8 cellular contexts compared by ENCODE assay signal in genomic region chr5:74865799-74866652, GRCh38. TPM values are rescaled to one million over a fixed set of nuclear protein-coding genes. Genes with fewer than 3 reads are reported as not detected.
A peak's percentile ranks its signal among the peaks of the same experiment; 100 is the strongest.
DNase-seq lines count a peak whose midpoint lies in the region; ATAC-seq and TF ChIP-seq lines count a peak whose summit lies in the region.

Gene FAM169A, minus strand, starts transcription at chr5:74866387. Its CDS starts 24,711 bp downstream, at chr5:74841676.

- TF ChIP-seq CTCF in WERI-Rb-1 (IDR thresholded peaks at IDR 0.05; ENCODE audit: low read depth, low read length) (0 out of 2 replicates have a peak, but pooled peaks have one; percentile 10), cardiac fibroblast (IDR thresholded peaks at IDR 0.05; ENCODE audit: low read depth, low read length) (no peak)

- H3K9me3 ChIP-seq in HUES64 (ENCODE audit: insufficient read depth, low read depth, low read length) (no peaks in the 10 kb centered on the region), WERI-Rb-1 (ENCODE audit: severe bottlenecking) (no peaks in the 10 kb centered on the region)

- H3K9ac ChIP-seq in HUES64 (ENCODE audit: low read depth, low read length): peak within 1 kb of the TSS; percentile 90

- ATAC-seq in HG02970 (IDR thresholded peaks at IDR 0.05; ENCODE audit: low FRiP score, unreplicated experiment): no peak

- H3K27ac ChIP-seq in HUES64 (ENCODE audit: low read depth, low read length): peak within 1 kb of the TSS; percentile 98
- H3K27ac ChIP-seq in WERI-Rb-1: peak within 1 kb of the TSS; percentile 82
- H3K27ac ChIP-seq in layer of hippocampus (ENCODE audit: low read depth, low read length): peak within 1 kb of the TSS; percentile 82

- H3K4me3 ChIP-seq in HUES64 (ENCODE audit: low read length): peak within 1 kb of the TSS; percentile 91
- peak within 1 kb of the TSS; percentile 94 for H3K4me3 ChIP-seq in WERI-Rb-1 (ENCODE audit: low read depth, low read length)
- H3K4me3 ChIP-seq in cardiac fibroblast (replicated peaks in 1 of 2; ENCODE audit: low read depth in 2 of 2, low read length in 2 of 2): peak within 1 kb of the TSS; percentile 31 to 46

- no peaks in the 10 kb centered on the region for H3K36me3 ChIP-seq in HUES64 (ENCODE audit: insufficient read depth, low read length)
- no peaks in the 10 kb centered on the region for H3K36me3 ChIP-seq in WERI-Rb-1

- no peaks in the 10 kb centered on the region for H3K27me3 ChIP-seq in HUES64 (ENCODE audit: insufficient read depth, low read length)
- H3K27me3 ChIP-seq in WERI-Rb-1 (ENCODE audit: insufficient read depth, low read depth, severe bottlenecking): no peaks in the 10 kb centered on the region
- no peaks in the 10 kb centered on the region for H3K27me3 ChIP-seq in layer of hippocampus (ENCODE audit: control insufficient read depth, insufficient read depth, low read length)

- DNase-seq in SKM-1 treated with dmso at 0.1 percent for 144 hours (lab: John Stamatoyannopoulos, UW; ENCODE audit: unreplicated experiment) (peak; percentile 39), SKM-1 (lab: John Stamatoyannopoulos, UW; ENCODE audit: unreplicated experiment) (no peak), WERI-Rb-1 (peak; percentile 53), cardiac fibroblast (ENCODE audit: low read depth in 2 of 2) (peak; percentile 6 to 25)
- DNase-seq in stimulated activated CD4-positive, alpha-beta T cell treated with anti-CD3 and anti-CD28 coated beads, Interleukin-2, amount 100 ng/mL, for 48 hours: peak; percentile 22 to 27

- under 1% methylated on average over 127 of the region's 127 CpGs for WGBS in HUES64

- H3K4me1 ChIP-seq in HUES64 (ENCODE audit: insufficient read depth, low read length): peaks cover 54% of the 10 kb centered on the region

RNA-seq across cellular contexts. Expression of gene FAM169A, which starts in this region (rescaled TPM):
- polyA plus RNA-seq in HUES64 (2013, experiment 1 of 2): 20.4 TPM
- polyA plus RNA-seq in HUES64 (2013, experiment 2 of 2): 18.7 TPM

Comparison
In these comparisons a context has a peak if more than half of its experiments do, and no peak if none do; other contexts are left out.
1. H3K4me3 ChIP-seq: peak in every context shown above with its lines; median percentile 94 in WERI-Rb-1; 91 in HUES64; 38 in cardiac fibroblast.